ENCODE assay signal across 8 cellular contexts in the genomic region with DNA sequence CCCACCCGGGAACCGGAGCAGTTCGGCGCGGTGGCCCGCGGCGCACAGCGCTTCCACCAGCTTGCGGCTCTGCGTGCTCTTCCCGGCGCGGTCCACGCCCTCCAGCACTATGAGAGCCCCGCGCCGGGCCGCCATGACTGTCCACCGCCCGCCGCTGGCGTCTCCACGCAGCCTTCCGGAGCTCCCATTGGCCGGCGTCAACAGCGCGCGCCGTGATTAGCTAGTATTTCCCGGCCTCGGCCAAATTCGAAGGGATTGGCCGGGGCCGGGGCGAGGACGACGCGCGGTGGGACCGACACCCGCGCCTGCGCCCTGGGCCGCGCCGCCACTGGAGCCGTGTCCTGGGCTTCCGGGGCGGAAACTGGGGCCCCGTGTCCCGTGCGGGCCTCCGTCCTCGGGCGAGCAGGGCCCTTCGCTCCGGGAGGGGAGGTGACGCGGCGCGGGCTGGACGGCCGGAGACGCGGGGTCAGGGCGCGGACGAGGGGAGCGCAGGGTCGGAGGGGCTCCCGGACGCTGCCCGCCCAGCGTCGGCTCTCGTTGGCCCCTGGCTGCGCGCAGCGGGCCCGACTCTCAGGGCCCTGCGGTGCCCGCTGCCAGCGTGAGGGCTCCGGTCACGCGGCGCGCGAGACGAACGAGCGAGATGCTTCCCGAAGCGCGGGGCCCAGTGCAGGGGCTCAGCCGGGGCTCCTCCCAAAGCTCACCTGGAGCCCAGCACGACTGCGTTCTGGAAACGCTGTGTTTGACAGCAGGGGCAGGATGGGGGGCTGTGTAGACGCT. TPM values are rescaled to one million over a fixed set of nuclear protein-coding genes. Genes with fewer than 3 reads are reported as not detected.
DNase-seq lines count a peak whose midpoint lies in the region; ATAC-seq and TF ChIP-seq lines count a peak whose summit lies in the region.

A gene with protein sequence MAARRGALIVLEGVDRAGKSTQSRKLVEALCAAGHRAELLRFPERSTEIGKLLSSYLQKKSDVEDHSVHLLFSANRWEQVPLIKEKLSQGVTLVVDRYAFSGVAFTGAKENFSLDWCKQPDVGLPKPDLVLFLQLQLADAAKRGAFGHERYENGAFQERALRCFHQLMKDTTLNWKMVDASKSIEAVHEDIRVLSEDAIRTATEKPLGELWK (minus strand): TSS at position 167 of the 777 bp plus-strand sequence. CDS start 32 bp downstream, at position 135.

- H3K9me3 Mint-ChIP-seq in activated CD4-positive, alpha-beta T cell treated with anti-CD3 and anti-CD28 coated beads, Interleukin-2, amount 10 ng/mL, durations not matched to agents 24 days and 14 days, result no peaks in the 10 kb centered on the region

- peak within 1 kb of the TSS; percentile 86 to 94 for H3K9ac ChIP-seq in colonic mucosa (ENCODE audit: low read depth in 2 of 2, low read length in 2 of 2)

- TF ChIP-seq CTCF in BJ (IDR thresholded peaks at IDR 0.05; ENCODE audit: insufficient read depth, low read depth, low read length) (no peak), colonic mucosa (IDR thresholded peaks at IDR 0.05) (no peak)

- H3K27me3 Mint-ChIP-seq in activated CD4-positive, alpha-beta T cell treated with anti-CD3 and anti-CD28 coated beads, Interleukin-2, amount 10 ng/mL, durations not matched to agents 24 days and 14 days, result no peaks in the 10 kb centered on the region

- ATAC-seq in GM19324 (IDR thresholded peaks at IDR 0.05; ENCODE audit: low FRiP score, unreplicated experiment) (peak; percentile 98), HG03460 (IDR thresholded peaks at IDR 0.05; ENCODE audit: unreplicated experiment) (peak; percentile 93), left colon (peak; percentile 93)

- H3K27ac Mint-ChIP-seq in activated CD4-positive, alpha-beta T cell treated with anti-CD3 and anti-CD28 coated beads, Interleukin-2, amount 10 ng/mL, durations not matched to agents 24 days and 14 days, result peak within 1 kb of the TSS; percentile 98

- CTCF ChIA-PET in BJ (lab: Yijun Ruan, JAX), result interaction anchor here (0.5 to 1.4 kb wide), 2 partner anchors 27 to 521 kb away, joined by 3 read pairs; no protein-coding TSS in a partner anchor

- no peaks in the 10 kb centered on the region for H3K9me3 ChIP-seq in colonic mucosa

- H3K36me3 Mint-ChIP-seq in activated CD4-positive, alpha-beta T cell treated with anti-CD3 and anti-CD28 coated beads, Interleukin-2, amount 10 ng/mL, durations not matched to agents 24 days and 14 days (ENCODE audit: low read depth), result peaks cover 36% of the 10 kb centered on the region

- H3K4me1 ChIP-seq in colonic mucosa, result peaks cover 5% of the 10 kb centered on the region

- intact Hi-C loops in activated CD4-positive, alpha-beta T cell treated with anti-CD3 and anti-CD28 coated beads, Interleukin-2, amount 10 ng/mL, durations not matched to agents 24 days and 14 days (cut with micrococcal nuclease), result loop anchor here (1.0 to 5.0 kb wide), 8 partner anchors 15 to 372 kb away; a partner anchor contains a TSS
- intact Hi-C loops in colonic mucosa (cut with DNase I), result no loop called here
- intact Hi-C loops in left colon (cut with DNase I, micrococcal nuclease), result no loop called here

- DNase-seq in BJ (ENCODE audit: low read depth) (peak; percentile 73), NCI-H526 treated with DMSO at 0.1 percent for 48 hours (lab: John Stamatoyannopoulos, UW) (peak; percentile 96), colonic mucosa (peak; percentile 96), left colon (peak; percentile 95)
- peak; percentile 99 for DNase-seq in activated CD4-positive, alpha-beta T cell treated with anti-CD3 and anti-CD28 coated beads, Interleukin-2, amount 10 ng/mL, durations not matched to agents 24 days and 14 days
- DNase-seq in stimulated activated CD4-positive, alpha-beta T cell treated with anti-CD3 and anti-CD28 coated beads, Interleukin-1b, Interleukin-23, amount 100 ng/mL, for 48 hours, result peak; percentile 95

- peaks cover 21% of the 10 kb centered on the region for H3K4me1 Mint-ChIP-seq in activated CD4-positive, alpha-beta T cell treated with anti-CD3 and anti-CD28 coated beads, Interleukin-2, amount 10 ng/mL, durations not matched to agents 24 days and 14 days

- no peaks in the 10 kb centered on the region for H3K27me3 ChIP-seq in BJ (ENCODE audit: control insufficient read depth, insufficient read depth, low read length)
- no peaks in the 10 kb centered on the region for H3K27me3 ChIP-seq in colonic mucosa

- H3K27ac ChIP-seq in colonic mucosa, result peak within 1 kb of the TSS; percentile 77

- H3K4me3 Mint-ChIP-seq in activated CD4-positive, alpha-beta T cell treated with anti-CD3 and anti-CD28 coated beads, Interleukin-2, amount 10 ng/mL, durations not matched to agents 24 days and 14 days, result peak within 1 kb of the TSS; percentile 90

- peak within 1 kb of the TSS; percentile 70 for H3K4me3 ChIP-seq in BJ (ENCODE audit: low read depth, low read length)
- peak within 1 kb of the TSS; percentile 97 for H3K4me3 ChIP-seq in colonic mucosa

- POLR2A ChIA-PET in BJ (lab: Charles Lee), result interaction anchor here (0.6 kb wide), 3 partner anchors 8 to 196 kb away, joined by 3 to 5 read pairs (median 3); no protein-coding TSS in a partner anchor

- peaks cover 11% of the 10 kb centered on the region for H3K36me3 ChIP-seq in BJ (ENCODE audit: control insufficient read depth, insufficient read depth, low read length)
- H3K36me3 ChIP-seq in colonic mucosa, result no peaks in the 10 kb centered on the region

RNA-seq across cellular contexts. Expression of the gene that starts here (rescaled TPM):
- polyA plus RNA-seq in BJ (2011; rRNA removed), result 29.6 and 43.8 TPM in 2 replicates
- 9.9 and 13.1 TPM in 2 replicates for polyA minus RNA-seq in BJ (2011; rRNA and poly(A)+ RNA removed)
- 110 and 111 TPM in 2 replicates for total RNA-seq in activated CD4-positive, alpha-beta T cell treated with anti-CD3 and anti-CD28 coated beads, Interleukin-2, amount 10 ng/mL, durations not matched to agents 24 days and 14 days
- total RNA-seq in colonic mucosa (100 to 1,000 TPM in 1 of 2 donors, 10 to 100 TPM in 1; 22.6 to 106 TPM), left colon (10 to 100 TPM; 13.4 to 23.7 TPM)

Comparison
In these comparisons a context has a peak if more than half of its experiments do, and no peak if none do; other contexts are left out.
1. Peak in every context shown above with its lines: DNase-seq, ATAC-seq, H3K4me3 ChIP-seq and H3K27ac ChIP-seq.